8 cellular contexts compared by ENCODE assay signal in the genomic region with DNA sequence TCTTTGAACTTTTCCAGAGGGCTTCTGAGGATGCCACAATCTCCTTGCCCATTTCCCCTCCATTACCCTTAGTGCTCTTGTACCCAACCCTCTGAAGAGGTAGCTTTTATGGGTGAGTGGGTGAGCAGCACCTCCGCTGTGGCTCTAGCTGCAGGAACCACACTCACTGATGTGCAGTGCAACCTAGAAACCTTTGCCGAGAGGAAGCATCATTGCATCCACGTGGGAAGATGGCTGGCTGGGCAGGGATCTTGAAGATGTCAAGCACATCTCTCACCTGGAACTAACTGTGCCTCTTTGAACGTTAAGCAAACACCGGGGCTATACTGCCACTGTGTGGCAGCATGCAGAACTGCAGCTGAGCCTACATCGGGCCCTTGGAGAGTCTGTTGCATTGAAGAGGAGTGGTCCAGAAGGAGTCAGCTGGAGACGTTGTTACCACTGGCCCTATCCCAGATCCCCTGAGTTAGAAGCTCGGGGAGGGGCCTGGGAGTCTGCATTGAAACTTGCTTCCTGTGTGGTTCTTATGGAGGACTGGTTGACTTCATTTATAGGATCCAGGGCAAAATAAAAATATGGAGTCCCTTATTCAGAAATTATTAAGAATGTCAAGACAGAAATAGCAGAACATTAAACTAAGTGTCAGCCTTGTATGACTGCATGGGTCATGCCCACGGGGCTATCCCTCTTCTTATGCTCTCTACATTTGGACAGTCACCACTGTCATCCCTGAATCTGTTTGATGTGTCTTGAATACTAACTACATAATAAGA. TPM values are rescaled to one million over a fixed set of nuclear protein-coding genes. Genes with fewer than 3 reads are reported as not detected.
DNase-seq lines count a peak whose midpoint lies in the region; ATAC-seq and TF ChIP-seq lines count a peak whose summit lies in the region.

No MANE protein-coding gene starts in this region.

- peak; percentile 68 for DNase-seq in ACHN
- peak; percentile 68 to 85 for DNase-seq in NCI-H446 (lab: John Stamatoyannopoulos, UW)
- DNase-seq in activated CD4-positive, alpha-beta T cell treated with anti-CD3 and anti-CD28 coated beads for 36 hours: peak; percentile 80
- peak; percentile 83 for DNase-seq in choroid plexus epithelial cell (ENCODE audit: low read depth)
- DNase-seq in left lobe of liver (ENCODE audit: low spot score): peak; percentile 75
- DNase-seq in stimulated activated CD4-positive, alpha-beta T cell treated with anti-CD3 and anti-CD28 coated beads, TNF-alpha, amount 100 ng/mL, for 4 hours (ENCODE audit: low read depth in 3 of 3): peak; percentile 33 to 43 (median 38)

- CTCF ChIA-PET in activated CD4-positive, alpha-beta T cell treated with anti-CD3 and anti-CD28 coated beads for 36 hours (lab: Charles Lee): interaction anchor here (0.5 to 10.3 kb wide), 21 partner anchors 8 to 1208 kb away, joined by 3 to 195 read pairs (median 3); no protein-coding TSS in a partner anchor

- H3K27ac Mint-ChIP-seq in activated CD4-positive, alpha-beta T cell treated with anti-CD3 and anti-CD28 coated beads for 36 hours: no peak overlapping the region

- H3K9me3 Mint-ChIP-seq in activated CD4-positive, alpha-beta T cell treated with anti-CD3 and anti-CD28 coated beads for 36 hours (ENCODE audit: low read depth): no peaks in the 10 kb centered on the region

- H3K4me1 Mint-ChIP-seq in activated CD4-positive, alpha-beta T cell treated with anti-CD3 and anti-CD28 coated beads for 36 hours: no peaks in the 10 kb centered on the region

- no peaks in the 10 kb centered on the region for H3K36me3 Mint-ChIP-seq in activated CD4-positive, alpha-beta T cell treated with anti-CD3 and anti-CD28 coated beads for 36 hours (ENCODE audit: low read depth)

- no peak overlapping the region for H3K4me3 ChIP-seq in choroid plexus epithelial cell (ENCODE audit: low read depth, low read length)

- ATAC-seq in GM18519 (IDR thresholded peaks at IDR 0.05; ENCODE audit: low FRiP score, unreplicated experiment) (peak; percentile 65), HG03175 (IDR thresholded peaks at IDR 0.05; ENCODE audit: unreplicated experiment) (peak; percentile 70), left lobe of liver (peak; percentile 85)
- peak; percentile 85 for ATAC-seq in activated CD4-positive, alpha-beta T cell treated with anti-CD3 and anti-CD28 coated beads for 36 hours

- peaks cover 2% of the 10 kb centered on the region for H3K27me3 Mint-ChIP-seq in activated CD4-positive, alpha-beta T cell treated with anti-CD3 and anti-CD28 coated beads for 36 hours

- TF ChIP-seq CTCF in choroid plexus epithelial cell (conservative IDR thresholded peaks at IDR 0.05; ENCODE audit: low read depth, low read length): peak; percentile 100

- in situ Hi-C loops in ACHN (cut with HindIII; ENCODE audit: low pct_ligation_motif_present, low pct_unique_long_range_greater_than_20kb, low sequenced_read_pairs): no loop called here

- no peak overlapping the region for H3K4me3 Mint-ChIP-seq in activated CD4-positive, alpha-beta T cell treated with anti-CD3 and anti-CD28 coated beads for 36 hours

- POLR2A ChIA-PET in activated CD4-positive, alpha-beta T cell treated with anti-CD3 and anti-CD28 coated beads for 36 hours (lab: Charles Lee): interaction anchor here (0.8 kb wide), 1 partner anchor 135 kb away, joined by 4 read pairs; no protein-coding TSS in a partner anchor

- intact Hi-C loops in activated CD4-positive, alpha-beta T cell treated with anti-CD3 and anti-CD28 coated beads for 36 hours (cut with DNase I, micrococcal nuclease): loop anchor here (1.0 to 5.0 kb wide), 5 partner anchors 147 to 714 kb away; partner anchors contain the start of gene SMARCAL1 (in 1 of the 2)

RNA-seq across cellular contexts. Expression of gene IGFBP5, which starts 28.7 kb away (rescaled TPM):
- not detected for total RNA-seq in activated CD4-positive, alpha-beta T cell treated with anti-CD3 and anti-CD28 coated beads for 36 hours
- 55.4 TPM for total RNA-seq in left lobe of liver

RNA-seq across cellular contexts. Expression of gene IGFBP2, which starts 33.4 kb away (rescaled TPM):
- 10 to 100 TPM in 1 of 2 experiments, 1 to 10 TPM in 1; 9.8 to 11.5 TPM for total RNA-seq in activated CD4-positive, alpha-beta T cell treated with anti-CD3 and anti-CD28 coated beads for 36 hours
- total RNA-seq in left lobe of liver: 404 TPM

Comparison
In these comparisons a context has a peak if more than half of its experiments do, and no peak if none do; other contexts are left out.
1. RNA of gene IGFBP5, which starts 28.7 kb away (total RNA-seq): 55.4 TPM in left lobe of liver (single experiment); not detected in activated CD4-positive, alpha-beta T cell treated with anti-CD3 and anti-CD28 coated beads for 36 hours; every median in the first group is over 10 times any median in the second.
2. RNA of gene IGFBP2, which starts 33.4 kb away (total RNA-seq): 404 TPM in left lobe of liver (single experiment); 9.8 to 11.5 TPM in activated CD4-positive, alpha-beta T cell treated with anti-CD3 and anti-CD28 coated beads for 36 hours; every median in the first group is over 10 times any median in the second.
3. Peak in every context shown above with its lines, with median percentiles within 50 percentile points of each other: DNase-seq and ATAC-seq.